Comparison of ENCODE assay signal across 17 cellular contexts in genomic region chr4:30920043-30920442, GRCh38.
"Had no signal": no experiment of that assay in that cellular context is flagged by ENCODE, and none has a peak within 500 bp of the region (broad histone marks: within the 10 kb centered on the region; RNA-seq: fewer than 3 reads in every experiment).

No MANE protein-coding gene starts in this region.

- H3K9me3 Mint-ChIP-seq: activated B cell treated with CpG ODN at 0.5 μM for 24 hours; activated T-helper 1 cell treated with anti-CD3 and anti-CD28 coated beads, Interleukin-12 subunit alpha, Interleukin-12 subunit beta, Interleukin-2, Interleukin-4 antibody, amounts not matched to agents 30 ng/mL and 10 ng/mL and 1 ng/mL, durations not matched to agents 14 hours and 24 hours and 36 hours had no signal

- H2AFZ ChIP-seq: hepatocyte had no signal

- H3K36me3 ChIP-seq: transverse colon had no signal

- H3K27ac ChIP-seq: hepatocyte, transverse colon had no signal

- H3K27ac Mint-ChIP-seq: activated B cell treated with CpG ODN at 0.5 μM for 24 hours; activated CD4-positive, alpha-beta memory T cell treated with anti-CD3 and anti-CD28 coated beads for 36 hours; activated naive CD8-positive, alpha-beta T cell; activated T-helper 1 cell treated with anti-CD3 and anti-CD28 coated beads, Interleukin-12 subunit alpha, Interleukin-12 subunit beta, Interleukin-2, Interleukin-4 antibody, amounts not matched to agents 30 ng/mL and 10 ng/mL and 1 ng/mL, durations not matched to agents 14 hours and 24 hours and 36 hours; effector memory CD8-positive, alpha-beta T cell; immature natural killer cell; natural killer cell; stimulated activated naive CD8-positive, alpha-beta T cell treated with anti-CD3 and anti-CD28 coated beads, Interleukin-15, Interleukin-2, amounts not matched to agents 100 ng/mL and 50 ng/mL, for 24 hours; T-helper 2 cell treated with Interferon-gamma antibody and Interleukin-4, amounts not matched to agents 5 μg/mL and 100 μg/mL, for 36 hours had no signal

- H3K4me1 Mint-ChIP-seq: activated B cell treated with CpG ODN at 0.5 μM for 24 hours, immature natural killer cell, natural killer cell had no signal

- H3K27me3 ChIP-seq: hepatocyte, transverse colon had no signal

- ATAC-seq: effector memory CD8-positive, alpha-beta T cell; natural killer cell had no signal

- H3K27me3 Mint-ChIP-seq: activated B cell treated with CpG ODN at 0.5 μM for 24 hours; activated CD4-positive, alpha-beta memory T cell treated with anti-CD3 and anti-CD28 coated beads for 36 hours; activated naive CD8-positive, alpha-beta T cell; effector memory CD8-positive, alpha-beta T cell; stimulated activated naive CD8-positive, alpha-beta T cell treated with anti-CD3 and anti-CD28 coated beads, Interleukin-15, Interleukin-2, amounts not matched to agents 100 ng/mL and 50 ng/mL, for 24 hours had no signal

- H3K4me3 Mint-ChIP-seq: activated B cell treated with CpG ODN at 0.5 μM for 24 hours; activated CD4-positive, alpha-beta memory T cell treated with anti-CD3 and anti-CD28 coated beads for 36 hours; activated naive CD8-positive, alpha-beta T cell; activated T-helper 1 cell treated with anti-CD3 and anti-CD28 coated beads, Interleukin-12 subunit alpha, Interleukin-12 subunit beta, Interleukin-2, Interleukin-4 antibody, amounts not matched to agents 30 ng/mL and 10 ng/mL and 1 ng/mL, durations not matched to agents 14 hours and 24 hours and 36 hours; effector memory CD8-positive, alpha-beta T cell; immature natural killer cell; natural killer cell; stimulated activated naive CD8-positive, alpha-beta T cell treated with anti-CD3 and anti-CD28 coated beads, Interleukin-15, Interleukin-2, amounts not matched to agents 100 ng/mL and 50 ng/mL, for 24 hours; T-helper 2 cell treated with Interferon-gamma antibody and Interleukin-4, amounts not matched to agents 5 μg/mL and 100 μg/mL, for 36 hours had no signal

- H3K4me3 ChIP-seq: hepatocyte, transverse colon had no signal

- H3K36me3 Mint-ChIP-seq: activated CD4-positive, alpha-beta memory T cell treated with anti-CD3 and anti-CD28 coated beads for 36 hours; activated naive CD8-positive, alpha-beta T cell; immature natural killer cell had no signal

- H3K9me3 ChIP-seq: transverse colon had no signal

- H3K4me2 ChIP-seq: hepatocyte had no signal

- DNase-seq: activated B cell treated with CpG ODN at 0.5 μM for 24 hours; activated CD4-positive, alpha-beta memory T cell treated with anti-CD3 and anti-CD28 coated beads for 36 hours; activated CD4-positive, alpha-beta T cell treated with anti-CD3 and anti-CD28 coated beads for 4 hours; activated T-cell treated with anti-CD3 and anti-CD28 coated beads for 4 hours; dermis blood vessel endothelial cell; effector memory CD8-positive, alpha-beta T cell; immature natural killer cell; natural killer cell; occipital lobe; stimulated activated CD4-positive, alpha-beta T cell treated with anti-CD3 and anti-CD28 coated beads, Interleukin-12 subunit alpha, Interleukin-12 subunit beta, amount 100 ng/mL, for 4 hours; stimulated activated CD4-positive, alpha-beta T cell treated with anti-CD3 and anti-CD28 coated beads, Interleukin-1b, Interleukin-23, amount 100 ng/mL, for 48 hours; transverse colon had no signal

- H3K79me2 ChIP-seq: hepatocyte had no signal
